18 cellular contexts compared by ENCODE assay signal in genomic region chr2:208195477-208195876, GRCh38. TPM values are rescaled to one million over a fixed set of nuclear protein-coding genes. Genes with fewer than 3 reads are reported as not detected.
A peak's percentile ranks its signal among the peaks of the same experiment; 100 is the strongest.
DNase-seq lines count a peak whose midpoint lies in the region; ATAC-seq and TF ChIP-seq lines count a peak whose summit lies in the region.
"Had no signal": no experiment of that assay in that cellular context is flagged by ENCODE, and none has a peak within 500 bp of the region (broad histone marks: within the 10 kb centered on the region; RNA-seq: fewer than 3 reads in every experiment).

No MANE protein-coding gene starts in this region.

- H3K36me3 ChIP-seq in PC-3 (ENCODE audit: low read depth, low read length) (no peaks in the 10 kb centered on the region), osteoblast (ENCODE audit: insufficient read depth, low read length) (no peaks in the 10 kb centered on the region)

- BruUV-seq in PC-3 (replicated peaks; lab: Mats Ljungman, UMichigan), result no TSS peak

- no peaks in the 10 kb centered on the region for H3F3A ChIP-seq in PC-3 (ENCODE audit: low read length, unreplicated experiment)

- CTCF ChIA-PET in PC-3 (lab: Charles Lee), result no interaction called here

- H3K27me3 ChIP-seq in PC-3 (ENCODE audit: low read length) (no peaks in the 10 kb centered on the region), osteoblast (ENCODE audit: insufficient read depth, low read length) (no peaks in the 10 kb centered on the region)

- no peaks in the 10 kb centered on the region for H3K79me2 ChIP-seq in PC-3 (ENCODE audit: low read length)
- no peaks in the 10 kb centered on the region for H3K79me2 ChIP-seq in osteoblast (ENCODE audit: insufficient read depth, low read length)

- H4K20me1 ChIP-seq in PC-3 (ENCODE audit: low read length), result no peaks in the 10 kb centered on the region
- H4K20me1 ChIP-seq in osteoblast (ENCODE audit: insufficient read depth, low read length), result no peaks in the 10 kb centered on the region

- H3K4me1 ChIP-seq in PC-3 (ENCODE audit: insufficient read depth, low read length) (peaks cover 14% of the 10 kb centered on the region), osteoblast (ENCODE audit: insufficient read depth, low read length) (peaks cover 6% of the 10 kb centered on the region)

- no peak for ATAC-seq in PC-3
- ATAC-seq: HCT116 had no signal

- H2AFZ ChIP-seq in PC-3 (ENCODE audit: low read length), result 0 out of 2 replicates have a peak overlapping the region, but pooled peaks have one; percentile 37
- H2AFZ ChIP-seq in osteoblast (ENCODE audit: low read length), result peak overlapping the region; percentile 64

- H3K4me2 ChIP-seq in PC-3 (ENCODE audit: low read length) (no peak overlapping the region), osteoblast (ENCODE audit: insufficient read depth, low read length) (no peak overlapping the region)

- POLR2A ChIA-PET in PC-3 (lab: Charles Lee; ENCODE audit: unreplicated experiment), result no interaction called here

- no peaks in the 10 kb centered on the region for H3K9me2 ChIP-seq in PC-3 (replicated peaks; ENCODE audit: low read length)

- H3K4me3 ChIP-seq in PC-3 (ENCODE audit: low read length), result no peak overlapping the region
- H3K4me3 ChIP-seq in fibroblast of mammary gland (ENCODE audit: control insufficient read depth, low read depth, low read length), result no peak overlapping the region
- no peak overlapping the region for H3K4me3 ChIP-seq in osteoblast (ENCODE audit: insufficient read depth, low read length)

- no peak overlapping the region for H3K27ac ChIP-seq in PC-3 (ENCODE audit: low read length)
- H3K27ac ChIP-seq in osteoblast (ENCODE audit: low read depth, low read length), result no peak overlapping the region

- DNase-seq in GM04504 (ENCODE audit: low read depth), result peak; percentile 1
- no peak for DNase-seq in PC-3
- peak; percentile 55 for DNase-seq in fibroblast of mammary gland (ENCODE audit: low read depth)
- no peak for DNase-seq in osteoblast (ENCODE audit: insufficient read length, low spot score, missing footprints)
- no peak for DNase-seq in SW480 (ENCODE audit: low spot score)
- DNase-seq in ecto neural progenitor cell (ENCODE audit: low spot score), result no peak
- DNase-seq in hippocampal formation (lab: John Stamatoyannopoulos, UW), result no peak
- no peak for DNase-seq in effector CD4-positive, alpha-beta T cell
- DNase-seq: ACHN; C1 segment of cervical spinal cord; CD4-positive, alpha-beta memory T cell; DMS79; IMR-90 had no signal

- H3K9me3 ChIP-seq in PC-3 (ENCODE audit: low read length), result no peaks in the 10 kb centered on the region
- no peaks in the 10 kb centered on the region for H3K9me3 ChIP-seq in osteoblast (ENCODE audit: low read depth, low read length)

- TF ChIP-seq CTCF in PC-3 (conservative IDR thresholded peaks at IDR 0.05; ENCODE audit: low read depth, low read length) (no peak), fibroblast of mammary gland (conservative IDR thresholded peaks at IDR 0.05; ENCODE audit: control insufficient read depth, insufficient read depth, low read depth, low read length) (no peak), osteoblast (IDR thresholded peaks at IDR 0.05; ENCODE audit: extremely low read depth, low read depth, low read length) (no peak)

- intact Hi-C loops in PC-3 (cut with micrococcal nuclease), result no loop called here

- no peak overlapping the region for H3K9ac ChIP-seq in PC-3 (ENCODE audit: low read length)

RNA-seq across cellular contexts. Expression of gene C2orf80, which starts 5.6 kb away (rescaled TPM):
- not detected in 2 replicates for total RNA-seq in PC-3 (2014; rRNA removed)
- not detected in 2 replicates for total RNA-seq in osteoblast
- total RNA-seq: A172; B cell; CD4-positive, alpha-beta memory T cell; H4; IMR-90 had no signal

RNA-seq across cellular contexts. Expression of gene CRYGA, which starts 32.1 kb away (rescaled TPM):
- not detected in 2 replicates for total RNA-seq in PC-3 (2014; rRNA removed)
- not detected in 2 replicates for total RNA-seq in osteoblast
- total RNA-seq: A172; B cell; CD4-positive, alpha-beta memory T cell; G401; H4; IMR-90 had no signal

RNA-seq across cellular contexts. Expression of gene CRYGB, which starts 49.5 kb away (rescaled TPM):
- total RNA-seq in PC-3 (2014; rRNA removed), result not detected in 2 replicates
- not detected in 2 replicates for total RNA-seq in osteoblast
- total RNA-seq: A172; B cell; CD4-positive, alpha-beta memory T cell; G401; H4; IMR-90 had no signal

RNA-seq across cellular contexts. Expression of gene IDH1, which starts 59.4 kb away (rescaled TPM):
- total RNA-seq in PC-3 (2014; rRNA removed), result 71.5 and 73.6 TPM in 2 replicates
- 181 and 226 TPM in 2 replicates for total RNA-seq in osteoblast

Comparison
In these comparisons a context has a peak if more than half of its experiments do, and no peak if none do; other contexts are left out.
1. DNase-seq: peak in GM04504 (single experiment) and fibroblast of mammary gland (single experiment); none in PC-3 (single experiment), osteoblast (single experiment), SW480 (single experiment), ecto neural progenitor cell (single experiment), hippocampal formation (0 of 2) and effector CD4-positive, alpha-beta T cell (single experiment).